8 cellular contexts compared by ENCODE assay signal in genomic region chr1:150764617-150765090, GRCh38. TPM values are rescaled to one million over a fixed set of nuclear protein-coding genes. Genes with fewer than 3 reads are reported as not detected.
DNase-seq lines count a peak whose midpoint lies in the region; ATAC-seq and TF ChIP-seq lines count a peak whose summit lies in the region.

No MANE protein-coding gene starts in this region.

- no peak overlapping the region for H3K4me3 ChIP-seq in A673 (ENCODE audit: low read depth, low read length, poor library complexity, severe bottlenecking)
- H3K4me3 ChIP-seq in GM23248 = no peak overlapping the region
- peak overlapping the region; percentile 52 to 77 (median 66) for H3K4me3 ChIP-seq in liver (ENCODE audit: low read depth in 1 of 3, low read length in 3 of 3)

- H3K27ac ChIP-seq in A673 (ENCODE audit: low read depth, low read length, poor library complexity, severe bottlenecking) = peak overlapping the region; percentile 15
- no peak overlapping the region for H3K27ac ChIP-seq in GM23248
- peak overlapping the region; percentile 89 to 90 for H3K27ac ChIP-seq in liver (ENCODE audit: low read depth in 1 of 2, low read length in 2 of 2)

- H3K36me3 ChIP-seq in A673 (ENCODE audit: insufficient read depth, low read length, poor library complexity, severe bottlenecking) = no peaks in the 10 kb centered on the region
- no peaks in the 10 kb centered on the region for H3K36me3 ChIP-seq in GM23248 (ENCODE audit: low read depth)
- peaks cover 0 to 2% (median 0%) of the 10 kb centered on the region in 4 donors for H3K36me3 ChIP-seq in liver (ENCODE audit: control insufficient read depth in 4 of 4, insufficient read depth in 3 of 4, low read depth in 1 of 4, low read length in 3 of 4)

- intact Hi-C loops in A673 (cut with micrococcal nuclease; ENCODE audit: unreplicated experiment) (no loop called here), head of caudate nucleus (cut with DNase I) (no loop called here)

- no peaks in the 10 kb centered on the region for H3K9me3 Mint-ChIP-seq in activated naive CD8-positive, alpha-beta T cell (ENCODE audit: low read depth)

- TF ChIP-seq CTCF in A673 (conservative IDR thresholded peaks at IDR 0.05; ENCODE audit: low read depth, low read length) = no peak
- TF ChIP-seq CTCF in liver (IDR thresholded peaks at IDR 0.05; ENCODE audit: low read depth, low read length, missing input control) = no peak

- peak overlapping the region; percentile 87 for H2AFZ ChIP-seq in GM23248

- no peak for ATAC-seq in GM19455 (IDR thresholded peaks at IDR 0.05; ENCODE audit: unreplicated experiment)

- peak overlapping the region; percentile 98 for H3K4me3 Mint-ChIP-seq in activated naive CD8-positive, alpha-beta T cell

- peaks cover 4% of the 10 kb centered on the region for H3K4me1 ChIP-seq in A673 (ENCODE audit: insufficient read depth, low read length, poor library complexity, severe bottlenecking)
- H3K4me1 ChIP-seq in GM23248 (ENCODE audit: insufficient read depth) = peaks cover 15% of the 10 kb centered on the region
- peaks cover 0 to 10% (median 2%) of the 10 kb centered on the region in 4 donors for H3K4me1 ChIP-seq in liver (ENCODE audit: control insufficient read depth in 4 of 4, insufficient read depth in 4 of 4, low read length in 3 of 4)

- H3K27me3 Mint-ChIP-seq in activated naive CD8-positive, alpha-beta T cell = no peaks in the 10 kb centered on the region

- H3K4me2 ChIP-seq in GM23248 (ENCODE audit: unreplicated experiment) = peak overlapping the region; percentile 73

- peak; percentile 8 for DNase-seq in A673 (ENCODE audit: low spot score)
- peak; percentile 64 for DNase-seq in GM23248
- no peak for DNase-seq in head of caudate nucleus
- DNase-seq in NCI-H2081 (lab: John Stamatoyannopoulos, UW) = no peak
- DNase-seq in cerebellar cortex (ENCODE audit: low spot score) = no peak

- peak; percentile 8 to 20 for TF ChIP-seq RAD21 in liver (IDR thresholded peaks at IDR 0.05)

- no peaks in the 10 kb centered on the region for H3K9me2 ChIP-seq in GM23248 (ENCODE audit: insufficient read depth)

- no peaks in the 10 kb centered on the region for H3K27me3 ChIP-seq in A673 (replicated peaks; ENCODE audit: insufficient read depth, low read depth, low read length, poor library complexity)
- H3K27me3 ChIP-seq in GM23248 (replicated peaks; ENCODE audit: insufficient read depth) = no peaks in the 10 kb centered on the region
- no peaks in the 10 kb centered on the region for H3K27me3 ChIP-seq in liver (ENCODE audit: control insufficient read depth in 4 of 4, insufficient read depth in 4 of 4, low read length in 3 of 4)

- H3K27ac Mint-ChIP-seq in activated naive CD8-positive, alpha-beta T cell = peak overlapping the region; percentile 99

- H4K20me1 ChIP-seq in GM23248 (ENCODE audit: insufficient read depth) = no peaks in the 10 kb centered on the region

- CTCF ChIA-PET in A673 (lab: Charles Lee) = interaction anchor here (0.6 kb wide), 1 partner anchor 157 kb away, joined by 3 read pairs; no protein-coding TSS in a partner anchor

- H3K36me3 Mint-ChIP-seq in activated naive CD8-positive, alpha-beta T cell = peaks cover 14% of the 10 kb centered on the region

- in situ Hi-C loops in GM23248 (cut with MboI) = no loop called here

- H3K4me1 Mint-ChIP-seq in activated naive CD8-positive, alpha-beta T cell (ENCODE audit: low read depth) = peaks cover 50% of the 10 kb centered on the region

- BruUV-seq in A673 (replicated peaks; lab: Mats Ljungman, UMichigan) = no TSS peak

- peak overlapping the region; percentile 38 for H3K9ac ChIP-seq in GM23248
- peak overlapping the region; percentile 85 to 94 for H3K9ac ChIP-seq in liver (ENCODE audit: low read depth in 1 of 2, low read length in 2 of 2)

- peaks cover 9% of the 10 kb centered on the region; the same call in 1 of the 2 replicates for H3F3A ChIP-seq in GM23248 (ENCODE audit: insufficient read depth)

- H3K9me3 ChIP-seq in A673 (ENCODE audit: low read depth, low read length, poor library complexity, severe bottlenecking) (no peaks in the 10 kb centered on the region), GM23248 (ENCODE audit: low read depth) (no peaks in the 10 kb centered on the region), liver (ENCODE audit: control insufficient read depth in 4 of 4, low read length in 3 of 4) (no peaks in the 10 kb centered on the region)

- no peaks in the 10 kb centered on the region for H3K79me2 ChIP-seq in GM23248 (ENCODE audit: insufficient read depth)

- POLR2A ChIA-PET in A673 (lab: Charles Lee; ENCODE audit: low non-redundant PET) = no interaction called here

- WGBS in GM23248 (ENCODE audit: low coverage in 1 of 2, low lambda C conversion rate in 2 of 2, missing lambda C conversion rate in 2 of 2), 2 experiments = 32 to 33% methylated on average over 2 of the region's 2 CpGs
- WGBS in liver = 8% methylated on average over 2 of the region's 2 CpGs

TF ChIP-seq in liver, 16 proteins besides CTCF, POLR2A, EP300 and RAD21 (continues in another document):
- TF ChIP-seq JUND (IDR thresholded peaks at IDR 0.05) (peak in 1 of 2 donors; percentile 16), REST (IDR thresholded peaks at IDR 0.05) (no peak), EGR1 (IDR thresholded peaks at IDR 0.05; ENCODE audit: low read depth in 2 of 2) (no peak), HNF4G (IDR thresholded peaks at IDR 0.05) (no peak), TAF1 (conservative IDR thresholded peaks at IDR 0.05) (no peak), ZBTB33 (IDR thresholded peaks at IDR 0.05) (no peak), YY1 (IDR thresholded peaks at IDR 0.05) (no peak), SP1 (IDR thresholded peaks at IDR 0.05) (peak; percentile 8), RXRA (IDR thresholded peaks at IDR 0.05) (peak in 1 of 2 donors; percentile 15), MAX (IDR thresholded peaks at IDR 0.05) (no peak), FOXA1 (IDR thresholded peaks at IDR 0.05) (no peak), NR2F2 (IDR thresholded peaks at IDR 0.05) (no peak), FOXA2 (IDR thresholded peaks at IDR 0.05) (peak; percentile 10), ATF3 (IDR thresholded peaks at IDR 0.05) (no peak), GABPA (IDR thresholded peaks at IDR 0.05 in 1 of 2, conservative IDR thresholded peaks at IDR 0.05 in 1 of 2) (no peak)

RNA-seq across cellular contexts. Expression of gene CTSS, which starts 0.9 kb away (rescaled TPM):
- total RNA-seq in A673 (2021) (3.5 and 5.4 TPM in 2 replicates), liver (100 to 1,000 TPM in 1 of 2 donors, 10 to 100 TPM in 1; 79.7 to 122 TPM)
- 0.38 and 2.5 TPM in 2 replicates for total RNA-seq in GM23248 (2014; rRNA removed; shearing (Covaris generic))
- polyA plus RNA-seq in GM23248 (2016; fragmentation: Nextera tagmentation; extraction: Ambion mirVana) (0.23 and 1.0 TPM in 2 replicates), liver (10 to 100 TPM; 17.3 to 45.1 TPM)

RNA-seq across cellular contexts. Expression of gene CTSK, which starts 43.4 kb away (rescaled TPM):
- total RNA-seq in A673 (2021) (12.3 and 14.3 TPM in 2 replicates), liver (1 to 10 TPM; 2.2 to 3.8 TPM)
- total RNA-seq in GM23248 (2014; rRNA removed; shearing (Covaris generic)) = 90.9 and 101 TPM in 2 replicates
- polyA plus RNA-seq in GM23248 (2016; fragmentation: Nextera tagmentation; extraction: Ambion mirVana) (81.4 and 92.1 TPM in 2 replicates), liver (1 to 10 TPM; 2.3 to 2.4 TPM)

RNA-seq across cellular contexts. Expression of gene HORMAD1, which starts 44.0 kb away (rescaled TPM):
- not detected in 2 replicates for total RNA-seq in A673 (2021)
- not detected in 2 replicates for total RNA-seq in GM23248 (2014; rRNA removed; shearing (Covaris generic))
- polyA plus RNA-seq in GM23248 (2016; fragmentation: Nextera tagmentation; extraction: Ambion mirVana) = not detected in 2 replicates
- total RNA-seq in liver = under 1 TPM; 0.47 to 0.92 TPM
- polyA plus RNA-seq in liver = under 1 TPM; 0.06 to 0.24 TPM

Comparison
In these comparisons a context has a peak if more than half of its experiments do, and no peak if none do; other contexts are left out.
1. DNase-seq: peak in A673 (single experiment) and GM23248 (single experiment); none in head of caudate nucleus (0 of 42), NCI-H2081 (0 of 2) and cerebellar cortex (single experiment).
2. H3K4me3 ChIP-seq: peak in liver (3 of 3); none in A673 (single experiment) and GM23248 (single experiment).
3. RNA of gene CTSS, which starts 0.9 kb away (total RNA-seq): 79.7 to 122 TPM in liver; 3.5 to 5.4 TPM in A673 and 0.38 to 2.5 TPM in GM23248; every median in the first group is over 10 times any median in the second.